Comparison of ENCODE assay signal across 1 cellular context in the genomic region with DNA sequence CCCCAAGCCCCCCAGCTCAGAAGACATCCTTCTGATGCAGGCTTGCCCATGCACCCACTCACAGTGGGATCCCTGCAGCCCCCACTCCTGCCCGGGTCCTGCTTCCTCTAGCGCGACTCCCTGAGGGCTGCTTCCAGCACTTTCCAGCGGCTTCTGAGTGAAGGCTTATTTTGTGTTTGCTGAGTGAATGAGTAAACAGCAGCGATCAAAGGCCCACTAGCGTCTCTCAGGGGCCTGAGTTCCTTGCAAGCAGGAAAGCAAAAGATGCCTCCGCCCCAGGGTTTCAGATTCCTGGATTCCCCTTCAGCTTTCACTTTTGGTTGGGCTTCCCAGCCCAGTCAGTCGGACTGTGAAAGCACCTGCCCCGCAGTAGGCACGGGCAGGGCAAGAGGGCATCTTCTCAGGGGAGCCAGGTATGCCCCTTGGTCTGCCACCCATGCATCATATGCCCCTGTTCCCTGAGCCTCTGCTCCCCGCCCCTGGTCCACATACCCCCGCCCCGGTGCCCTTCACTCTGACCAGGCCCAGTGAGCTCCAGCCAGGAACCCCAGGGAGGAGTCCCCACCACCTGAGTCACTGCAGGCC.
TF ChIP-seq lines count a peak whose summit lies in the region.

No MANE protein-coding gene starts in this region.

TF ChIP-seq in IMR-90, 13 proteins besides CTCF, POLR2A, EP300 and RAD21:
- TF ChIP-seq MAZ (IDR thresholded peaks at IDR 0.05; ENCODE audit: borderline replicate concordance, low read depth, low read length) = no peak
- TF ChIP-seq MXI1 (IDR thresholded peaks at IDR 0.05; ENCODE audit: borderline replicate concordance, low read depth, low read length) = no peak
- no peak for TF ChIP-seq NFE2L2 (IDR thresholded peaks at IDR 0.05; ENCODE audit: low read depth, low read length)
- TF ChIP-seq CHD1 (IDR thresholded peaks at IDR 0.05; ENCODE audit: low read depth, low read length) = no peak
- TF ChIP-seq RCOR1 (IDR thresholded peaks at IDR 0.05; ENCODE audit: insufficient replicate concordance, low read length) = no peak
- TF ChIP-seq FOS (IDR thresholded peaks at IDR 0.05; ENCODE audit: low read depth, low read length) = no peak
- no peak for TF ChIP-seq MAFK (IDR thresholded peaks at IDR 0.05; ENCODE audit: low read depth, low read length)
- no peak for TF ChIP-seq BHLHE40 (IDR thresholded peaks at IDR 0.05; ENCODE audit: low read depth, low read length)
- TF ChIP-seq SMC3 (IDR thresholded peaks at IDR 0.05; ENCODE audit: low read depth, low read length) = no peak
- TF ChIP-seq RFX5 (IDR thresholded peaks at IDR 0.05; ENCODE audit: low read depth, low read length) = no peak
- no peak for TF ChIP-seq ELK1 (IDR thresholded peaks at IDR 0.05; ENCODE audit: borderline replicate concordance, low read depth, low read length)
- TF ChIP-seq USF2 (IDR thresholded peaks at IDR 0.05; ENCODE audit: low read depth, low read length) = no peak
- TF ChIP-seq CEBPB (IDR thresholded peaks at IDR 0.05; ENCODE audit: low read depth, low read length) = no peak
